Comparison of ENCODE assay signal across 30 cellular contexts in the genomic region with DNA sequence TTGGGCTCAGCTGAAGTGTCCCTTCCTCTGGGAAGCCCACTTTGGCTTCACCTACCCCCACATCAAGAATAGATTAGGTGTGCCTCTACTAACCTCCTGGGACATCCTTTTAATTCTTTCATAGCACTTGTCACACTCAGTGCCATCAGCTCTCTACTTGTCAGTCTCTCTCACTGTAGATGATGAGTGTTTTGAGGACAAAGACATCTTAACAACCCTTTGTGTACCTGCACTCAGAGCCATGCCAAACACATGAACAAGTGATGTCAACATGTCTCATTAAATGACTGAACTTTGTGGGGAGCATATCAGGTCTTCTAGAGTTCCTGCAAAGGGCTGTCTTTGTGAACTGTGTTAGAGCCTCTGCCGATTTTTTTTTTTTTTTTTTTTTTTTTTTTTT.
"Had no signal": no experiment of that assay in that cellular context is flagged by ENCODE, and none has a peak within 500 bp of the region (broad histone marks: within the 10 kb centered on the region; RNA-seq: fewer than 3 reads in every experiment).

No MANE protein-coding gene starts in this region.

- H3K27me3 ChIP-seq: ascending aorta, breast epithelium, cardiac muscle cell, colonic mucosa, dorsolateral prefrontal cortex, foreskin keratinocyte, gastrocnemius medialis, heart left ventricle had no signal

- H3K27ac ChIP-seq: ascending aorta, breast epithelium, cardiac muscle cell, colonic mucosa, dorsolateral prefrontal cortex, foreskin keratinocyte, gastrocnemius medialis, heart left ventricle had no signal

- DNase-seq: activated CD4-positive, alpha-beta memory T cell treated with anti-CD3 and anti-CD28 coated beads, Interleukin-2, amount 10 ng/mL, durations not matched to agents 7 days and 5 days; activated CD4-positive, alpha-beta T cell treated with anti-CD3 and anti-CD28 coated beads for 1 hour; activated CD4-positive, alpha-beta T cell treated with anti-CD3 and anti-CD28 coated beads for 4 hours; activated CD4-positive, alpha-beta T cell treated with anti-CD3 and anti-CD28 coated beads, Interleukin-2, amount 10 ng/mL, durations not matched to agents 7 days and 5 days; activated CD4-positive, alpha-beta T cell treated with anti-CD3 and anti-CD28 coated beads, Interleukin-2, amount 50 U/mL, for 4 hours; activated CD8-positive, alpha-beta memory T cell treated with anti-CD3 and anti-CD28 coated beads, Interleukin-2, amount 50 U/mL, for 48 hours; activated gamma-delta T cell; activated naive CD4-positive, alpha-beta T cell; activated naive CD4-positive, alpha-beta T cell treated with anti-CD3 and anti-CD28 coated beads, Interleukin-2, amount 10 ng/mL, durations not matched to agents 7 days and 5 days; activated naive CD8-positive, alpha-beta T cell treated with anti-CD3 and anti-CD28 coated beads, Interleukin-2, amount 10 ng/mL, durations not matched to agents 7 days and 5 days; activated T-cell treated with anti-CD3 and anti-CD28 coated beads for 4 hours; activated T-cell treated with anti-CD3 and anti-CD28 coated beads, Interleukin-2, amount 50 U/mL, for 24 hours; activated T-cell treated with anti-CD3 and anti-CD28 coated beads, Interleukin-2, amount 50 U/mL, for 72 hours; central memory CD4-positive, alpha-beta T cell; cerebellar nuclear complex; colonic mucosa; dorsolateral prefrontal cortex; effector memory CD4-positive, alpha-beta T cell; endodermal cell; foreskin keratinocyte; gastrocnemius medialis; glutamatergic neuron; heart left ventricle; T-helper 2 cell had no signal

- H3K36me3 Mint-ChIP-seq: activated naive CD4-positive, alpha-beta T cell treated with anti-CD3 and anti-CD28 coated beads, Interleukin-2, amount 10 ng/mL, durations not matched to agents 7 days and 5 days; activated naive CD8-positive, alpha-beta T cell treated with anti-CD3 and anti-CD28 coated beads, Interleukin-2, amount 10 ng/mL, durations not matched to agents 7 days and 5 days; brain had no signal

- H3K4me3 ChIP-seq: ascending aorta, breast epithelium, cardiac muscle cell, colonic mucosa, dorsolateral prefrontal cortex, gastrocnemius medialis, heart left ventricle had no signal

- H3K27ac Mint-ChIP-seq: activated CD4-positive, alpha-beta memory T cell treated with anti-CD3 and anti-CD28 coated beads, Interleukin-2, amount 10 ng/mL, durations not matched to agents 7 days and 5 days; activated CD4-positive, alpha-beta T cell treated with anti-CD3 and anti-CD28 coated beads, Interleukin-2, amount 10 ng/mL, durations not matched to agents 7 days and 5 days; activated naive CD4-positive, alpha-beta T cell treated with anti-CD3 and anti-CD28 coated beads, Interleukin-2, amount 10 ng/mL, durations not matched to agents 7 days and 5 days; activated naive CD4-positive, alpha-beta T cell treated with anti-CD3 and anti-CD28 coated beads, Interleukin-2, amount 50 U/mL, for 72 hours; activated naive CD8-positive, alpha-beta T cell treated with anti-CD3 and anti-CD28 coated beads, Interleukin-2, amount 10 ng/mL, durations not matched to agents 7 days and 5 days; activated T-cell treated with anti-CD3 and anti-CD28 coated beads, Interleukin-2, amount 50 U/mL, for 24 hours; activated T-cell treated with anti-CD3 and anti-CD28 coated beads, Interleukin-2, amount 50 U/mL, for 72 hours; brain; endodermal cell had no signal

- H3K4me1 ChIP-seq: ascending aorta, breast epithelium, colonic mucosa, heart left ventricle had no signal

- H3K36me3 ChIP-seq: ascending aorta, breast epithelium, cardiac muscle cell, colonic mucosa, gastrocnemius medialis, heart left ventricle had no signal

- H3K4me1 Mint-ChIP-seq: activated CD4-positive, alpha-beta memory T cell treated with anti-CD3 and anti-CD28 coated beads, Interleukin-2, amount 10 ng/mL, durations not matched to agents 7 days and 5 days; activated CD4-positive, alpha-beta T cell treated with anti-CD3 and anti-CD28 coated beads, Interleukin-2, amount 10 ng/mL, durations not matched to agents 7 days and 5 days; activated naive CD4-positive, alpha-beta T cell treated with anti-CD3 and anti-CD28 coated beads, Interleukin-2, amount 10 ng/mL, durations not matched to agents 7 days and 5 days; activated naive CD8-positive, alpha-beta T cell treated with anti-CD3 and anti-CD28 coated beads, Interleukin-2, amount 10 ng/mL, durations not matched to agents 7 days and 5 days; brain had no signal

- H3K27me3 Mint-ChIP-seq: activated CD4-positive, alpha-beta T cell treated with anti-CD3 and anti-CD28 coated beads, Interleukin-2, amount 10 ng/mL, durations not matched to agents 7 days and 5 days had no signal

- ATAC-seq: activated naive CD4-positive, alpha-beta T cell treated with anti-CD3 and anti-CD28 coated beads, Interleukin-2, amount 50 U/mL, for 72 hours; activated T-cell treated with anti-CD3 and anti-CD28 coated beads, Interleukin-2, amount 50 U/mL, for 72 hours; esophagus mucosa; foreskin keratinocyte; gastrocnemius medialis; heart left ventricle had no signal

- H3K4me3 Mint-ChIP-seq: activated CD4-positive, alpha-beta memory T cell treated with anti-CD3 and anti-CD28 coated beads, Interleukin-2, amount 10 ng/mL, durations not matched to agents 7 days and 5 days; activated CD4-positive, alpha-beta T cell treated with anti-CD3 and anti-CD28 coated beads, Interleukin-2, amount 10 ng/mL, durations not matched to agents 7 days and 5 days; activated naive CD4-positive, alpha-beta T cell treated with anti-CD3 and anti-CD28 coated beads, Interleukin-2, amount 10 ng/mL, durations not matched to agents 7 days and 5 days; activated naive CD8-positive, alpha-beta T cell treated with anti-CD3 and anti-CD28 coated beads, Interleukin-2, amount 10 ng/mL, durations not matched to agents 7 days and 5 days; activated T-cell treated with anti-CD3 and anti-CD28 coated beads, Interleukin-2, amount 50 U/mL, for 24 hours; activated T-cell treated with anti-CD3 and anti-CD28 coated beads, Interleukin-2, amount 50 U/mL, for 72 hours; brain; endodermal cell had no signal

- H3K9me3 ChIP-seq: breast epithelium, colonic mucosa, gastrocnemius medialis had no signal

- H3K9me3 Mint-ChIP-seq: activated CD4-positive, alpha-beta memory T cell treated with anti-CD3 and anti-CD28 coated beads, Interleukin-2, amount 10 ng/mL, durations not matched to agents 7 days and 5 days; activated naive CD4-positive, alpha-beta T cell treated with anti-CD3 and anti-CD28 coated beads, Interleukin-2, amount 10 ng/mL, durations not matched to agents 7 days and 5 days; activated naive CD8-positive, alpha-beta T cell treated with anti-CD3 and anti-CD28 coated beads, Interleukin-2, amount 10 ng/mL, durations not matched to agents 7 days and 5 days; activated T-cell treated with anti-CD3 and anti-CD28 coated beads, Interleukin-2, amount 50 U/mL, for 72 hours had no signal
